ENCODE assay signal across 8 cellular contexts in the genomic region with DNA sequence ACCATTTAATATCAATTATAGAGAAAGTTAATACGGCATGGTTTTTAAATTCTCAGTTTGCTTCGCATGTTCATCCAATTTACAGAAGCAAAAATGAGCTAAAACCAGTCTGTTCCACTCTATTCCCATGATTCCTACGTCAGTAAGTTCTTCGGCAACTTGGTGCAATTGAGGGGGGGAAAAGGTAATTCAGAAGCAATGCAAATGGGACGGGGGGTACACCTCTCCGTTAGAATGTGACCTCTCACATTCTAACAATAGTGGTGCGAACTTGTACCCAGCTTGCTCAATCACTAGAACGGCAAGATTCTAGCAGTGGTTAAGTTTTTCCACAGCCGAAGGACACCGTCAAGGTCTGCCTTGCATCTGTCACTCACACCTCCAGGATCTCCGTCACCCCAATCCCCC. TPM values are rescaled to one million over a fixed set of nuclear protein-coding genes. Genes with fewer than 3 reads are reported as not detected.
DNase-seq lines count a peak whose midpoint lies in the region; ATAC-seq lines count a peak whose summit lies in the region.

No MANE protein-coding gene starts in this region.

- H3K4me1 Mint-ChIP-seq in CD4-positive, CD25-positive, alpha-beta regulatory T cell = peaks cover 12 to 39% (median 15%) of the 10 kb centered on the region in 4 donors
- H3K4me1 Mint-ChIP-seq in stimulated activated effector memory CD8-positive, alpha-beta T cell treated with anti-CD3 and anti-CD28 coated beads, Interleukin-12 subunit alpha, Interleukin-12 subunit beta, amount 100 ng/mL, for 72 hours = peaks cover 5% of the 10 kb centered on the region

- no peaks in the 10 kb centered on the region for H3K36me3 ChIP-seq in CD4-positive, CD25-positive, alpha-beta regulatory T cell (ENCODE audit: control insufficient read depth, insufficient read depth, low read length)
- H3K36me3 ChIP-seq in HUES6 (ENCODE audit: control insufficient read depth, insufficient read depth, low read length) = no peaks in the 10 kb centered on the region
- no peaks in the 10 kb centered on the region for H3K36me3 ChIP-seq in adipocyte (ENCODE audit: control insufficient read depth, insufficient read depth, low read length, severe bottlenecking)
- no peaks in the 10 kb centered on the region for H3K36me3 ChIP-seq in iPS-15b (ENCODE audit: control insufficient read depth, insufficient read depth, low read length)

- H3K27ac Mint-ChIP-seq in CD4-positive, CD25-positive, alpha-beta regulatory T cell = peak overlapping the region; percentile 68 to 90 (median 89)
- no peak overlapping the region for H3K27ac Mint-ChIP-seq in stimulated activated effector memory CD8-positive, alpha-beta T cell treated with anti-CD3 and anti-CD28 coated beads, Interleukin-12 subunit alpha, Interleukin-12 subunit beta, amount 100 ng/mL, for 72 hours

- H3K9ac ChIP-seq in HUES6 (ENCODE audit: low read length) (peak overlapping the region; percentile 82), adipocyte (ENCODE audit: low read length) (peak overlapping the region; percentile 94), iPS-15b (ENCODE audit: low read depth, low read length) (peak overlapping the region; percentile 83)

- no peaks in the 10 kb centered on the region for H3K9me3 Mint-ChIP-seq in CD4-positive, CD25-positive, alpha-beta regulatory T cell
- H3K9me3 Mint-ChIP-seq in stimulated activated effector memory CD8-positive, alpha-beta T cell treated with anti-CD3 and anti-CD28 coated beads, Interleukin-12 subunit alpha, Interleukin-12 subunit beta, amount 100 ng/mL, for 72 hours = no peaks in the 10 kb centered on the region

- no peaks in the 10 kb centered on the region for H3K9me3 ChIP-seq in CD4-positive, CD25-positive, alpha-beta regulatory T cell (ENCODE audit: control insufficient read depth in 2 of 2, low read length in 2 of 2)
- H3K9me3 ChIP-seq in HUES6 (ENCODE audit: control insufficient read depth, insufficient read depth, low read depth, low read length) (no peaks in the 10 kb centered on the region), adipocyte (ENCODE audit: control insufficient read depth, low read length) (no peaks in the 10 kb centered on the region), iPS-15b (ENCODE audit: control insufficient read depth, insufficient read depth, low read length) (no peaks in the 10 kb centered on the region)

- H3K27me3 Mint-ChIP-seq in CD4-positive, CD25-positive, alpha-beta regulatory T cell = peaks cover 9% of the 10 kb centered on the region

- H3K27ac ChIP-seq in CD4-positive, CD25-positive, alpha-beta regulatory T cell (ENCODE audit: insufficient read depth, low read length, poor library complexity, severe bottlenecking) = peak overlapping the region; percentile 68
- no peak overlapping the region for H3K27ac ChIP-seq in HUES6 (ENCODE audit: low read depth, low read length)

- H3K36me3 Mint-ChIP-seq in CD4-positive, CD25-positive, alpha-beta regulatory T cell = peaks cover 23% of the 10 kb centered on the region
- H3K36me3 Mint-ChIP-seq in stimulated activated effector memory CD8-positive, alpha-beta T cell treated with anti-CD3 and anti-CD28 coated beads, Interleukin-12 subunit alpha, Interleukin-12 subunit beta, amount 100 ng/mL, for 72 hours = no peaks in the 10 kb centered on the region

- DNase-seq in CD4-positive, CD25-positive, alpha-beta regulatory T cell = no peak
- peak; percentile 29 for DNase-seq in adipocyte (ENCODE audit: low read depth)
- no peak for DNase-seq in stimulated activated effector memory CD8-positive, alpha-beta T cell treated with anti-CD3 and anti-CD28 coated beads, Interleukin-12 subunit alpha, Interleukin-12 subunit beta, amount 100 ng/mL, for 72 hours (ENCODE audit: low spot score in 2 of 2)
- no peak for DNase-seq in DMS114 treated with DMSO at 0.1 percent for 48 hours (lab: John Stamatoyannopoulos, UW; ENCODE audit: unreplicated experiment)
- DNase-seq in stimulated activated CD4-positive, alpha-beta T cell treated with anti-CD3 and anti-CD28 coated beads, Interleukin-4, amount 100 ng/mL, for 24 hours = no peak

- H3K4me3 ChIP-seq in CD4-positive, CD25-positive, alpha-beta regulatory T cell (ENCODE audit: low read depth, low read length) = peak overlapping the region; percentile 81
- peak overlapping the region; percentile 87 for H3K4me3 ChIP-seq in HUES6 (ENCODE audit: low read depth, low read length)
- peak overlapping the region; percentile 99 for H3K4me3 ChIP-seq in adipocyte (ENCODE audit: low read length)
- peak overlapping the region; percentile 80 for H3K4me3 ChIP-seq in iPS-15b (ENCODE audit: low read depth, low read length)

- peak overlapping the region; percentile 86 to 94 (median 91) for H3K4me3 Mint-ChIP-seq in CD4-positive, CD25-positive, alpha-beta regulatory T cell
- peak overlapping the region; percentile 75 for H3K4me3 Mint-ChIP-seq in stimulated activated effector memory CD8-positive, alpha-beta T cell treated with anti-CD3 and anti-CD28 coated beads, Interleukin-12 subunit alpha, Interleukin-12 subunit beta, amount 100 ng/mL, for 72 hours

- H3K27me3 ChIP-seq in CD4-positive, CD25-positive, alpha-beta regulatory T cell (ENCODE audit: control insufficient read depth, insufficient read depth, low read length) = peaks cover 2% of the 10 kb centered on the region
- H3K27me3 ChIP-seq in HUES6 (ENCODE audit: control insufficient read depth, insufficient read depth, low read length) (no peaks in the 10 kb centered on the region; the same call in 1 of the 2 replicates), adipocyte (replicated peaks; ENCODE audit: control insufficient read depth, insufficient read depth, low read length) (no peaks in the 10 kb centered on the region), iPS-15b (ENCODE audit: control insufficient read depth, insufficient read depth, low read length) (no peaks in the 10 kb centered on the region)

- peaks cover 19% of the 10 kb centered on the region for H3K4me1 ChIP-seq in CD4-positive, CD25-positive, alpha-beta regulatory T cell (ENCODE audit: control insufficient read depth, insufficient read depth, low read length, poor library complexity, severe bottlenecking)
- H3K4me1 ChIP-seq in HUES6 (ENCODE audit: control insufficient read depth, insufficient read depth, low read length) (peaks cover 9% of the 10 kb centered on the region), adipocyte (ENCODE audit: control insufficient read depth, insufficient read depth, low read length) (peaks cover 12% of the 10 kb centered on the region), iPS-15b (ENCODE audit: control insufficient read depth, insufficient read depth, low read length) (peaks cover 11% of the 10 kb centered on the region)

- ATAC-seq in CD4-positive, CD25-positive, alpha-beta regulatory T cell (ENCODE audit: low read depth in 2 of 2) = no peak
- no peak for ATAC-seq in stimulated activated effector memory CD8-positive, alpha-beta T cell treated with anti-CD3 and anti-CD28 coated beads, Interleukin-12 subunit alpha, Interleukin-12 subunit beta, amount 100 ng/mL, for 72 hours
- no peak for ATAC-seq in HG03139 (IDR thresholded peaks at IDR 0.05; ENCODE audit: unreplicated experiment)

RNA-seq across cellular contexts. Expression of gene PLA2G12A, which starts 0.7 kb away (rescaled TPM):
- total RNA-seq in CD4-positive, CD25-positive, alpha-beta regulatory T cell = 13.3 TPM
- 10 to 100 TPM; 36.3 to 48.4 (median 43.2) TPM for polyA plus RNA-seq in CD4-positive, CD25-positive, alpha-beta regulatory T cell

RNA-seq across cellular contexts. Expression of gene CASP6, which starts 25.9 kb away (rescaled TPM):
- total RNA-seq in CD4-positive, CD25-positive, alpha-beta regulatory T cell = 21.9 TPM
- polyA plus RNA-seq in CD4-positive, CD25-positive, alpha-beta regulatory T cell = 10 to 100 TPM; 64.5 to 88.4 (median 72.7) TPM
